ENCODE assay signal across 9 cellular contexts in the genomic region with DNA sequence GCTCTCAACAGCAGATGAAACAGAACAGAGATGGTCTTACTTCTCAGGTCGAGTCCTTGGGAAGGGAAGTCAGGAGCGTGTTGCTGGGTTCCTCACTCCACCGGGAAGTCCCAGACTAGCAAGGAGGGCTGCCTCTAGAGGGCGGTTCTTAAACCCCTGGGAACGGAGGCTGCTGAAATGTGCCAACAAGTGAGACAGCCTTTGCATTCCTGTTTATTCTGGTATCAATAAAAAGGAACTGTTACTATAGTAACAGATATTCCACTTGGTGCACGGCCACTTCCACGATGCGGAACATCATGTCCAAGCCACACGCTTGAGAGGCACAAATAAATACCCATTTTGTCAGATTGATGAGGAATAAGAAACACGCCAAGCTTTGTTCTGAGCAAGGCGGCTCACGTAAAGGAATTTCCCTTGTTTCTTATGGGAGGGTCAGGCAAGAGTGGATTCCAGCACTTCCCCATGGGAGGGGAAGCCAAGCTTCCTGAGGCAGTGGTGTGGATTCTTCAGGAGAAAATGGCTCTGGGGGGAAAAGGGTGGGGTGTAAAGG. TPM values are rescaled to one million over a fixed set of nuclear protein-coding genes. Genes with fewer than 3 reads are reported as not detected.
DNase-seq lines count a peak whose midpoint lies in the region; ATAC-seq and TF ChIP-seq lines count a peak whose summit lies in the region.
"Had no signal": no experiment of that assay in that cellular context is flagged by ENCODE, and none has a peak within 500 bp of the region (broad histone marks: within the 10 kb centered on the region; RNA-seq: fewer than 3 reads in every experiment).

A gene with protein sequence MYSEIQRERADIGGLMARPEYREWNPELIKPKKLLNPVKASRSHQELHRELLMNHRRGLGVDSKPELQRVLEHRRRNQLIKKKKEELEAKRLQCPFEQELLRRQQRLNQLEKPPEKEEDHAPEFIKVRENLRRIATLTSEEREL (minus strand): TSS at position 123 of the 553 bp plus-strand sequence. CDS start 7,531 bp downstream, outside the sequence.

- TF ChIP-seq EP300 in Ishikawa (IDR thresholded peaks at IDR 0.05; ENCODE audit: borderline replicate concordance) (no peak), suprapubic skin (IDR thresholded peaks at IDR 0.05) (no peak)

- H3K9me3 Mint-ChIP-seq in activated T-helper 1 cell treated with anti-CD3 and anti-CD28 coated beads, Interleukin-12 subunit alpha, Interleukin-12 subunit beta, Interleukin-2, Interleukin-4 antibody, amounts not matched to agents 30 ng/mL and 10 ng/mL and 1 ng/mL, durations not matched to agents 14 hours and 24 hours and 36 hours, result no peaks in the 10 kb centered on the region
- H3K9me3 Mint-ChIP-seq: central memory CD8-positive, alpha-beta T cell had no signal

- intact Hi-C loops in right lobe of liver (cut with DNase I), result no loop called here
- intact Hi-C loops in activated T-helper 1 cell treated with anti-CD3 and anti-CD28 coated beads, Interleukin-12 subunit alpha, Interleukin-12 subunit beta, Interleukin-2, Interleukin-4 antibody, amounts not matched to agents 30 ng/mL and 10 ng/mL and 1 ng/mL, durations not matched to agents 14 hours and 24 hours and 36 hours (cut with micrococcal nuclease), result no loop called here

- H3K9me3 ChIP-seq in right lobe of liver, result no peaks in the 10 kb centered on the region
- no peaks in the 10 kb centered on the region for H3K9me3 ChIP-seq in suprapubic skin

- no peaks in the 10 kb centered on the region for H3K4me1 Mint-ChIP-seq in activated T-helper 1 cell treated with anti-CD3 and anti-CD28 coated beads, Interleukin-12 subunit alpha, Interleukin-12 subunit beta, Interleukin-2, Interleukin-4 antibody, amounts not matched to agents 30 ng/mL and 10 ng/mL and 1 ng/mL, durations not matched to agents 14 hours and 24 hours and 36 hours (ENCODE audit: low read depth)
- H3K4me1 Mint-ChIP-seq: central memory CD8-positive, alpha-beta T cell had no signal

- WGBS in right lobe of liver (ENCODE audit: insufficient coverage, low coverage, low lambda C conversion rate, missing lambda C conversion rate), result 60% methylated on average over 11 of the region's 12 CpGs
- WGBS in suprapubic skin, result 9% methylated on average over 12 of the region's 12 CpGs

- H3K4me1 ChIP-seq in right lobe of liver, result no peaks in the 10 kb centered on the region
- peaks cover 37% of the 10 kb centered on the region for H3K4me1 ChIP-seq in suprapubic skin

- peak; percentile 38 for DNase-seq in epithelial cell of esophagus (ENCODE audit: low read depth)
- DNase-seq in right lobe of liver, result no peak
- peak; percentile 81 to 83 for DNase-seq in suprapubic skin (ENCODE audit: low spot score in 2 of 2)
- DNase-seq in activated T-helper 1 cell treated with anti-CD3 and anti-CD28 coated beads, Interleukin-12 subunit alpha, Interleukin-12 subunit beta, Interleukin-2, Interleukin-4 antibody, amounts not matched to agents 30 ng/mL and 10 ng/mL and 1 ng/mL, durations not matched to agents 14 hours and 24 hours and 36 hours (ENCODE audit: low spot score), result no peak
- DNase-seq in KG1 (lab: John Stamatoyannopoulos, UW), result no peak

- H3K27me3 ChIP-seq in right lobe of liver, result no peaks in the 10 kb centered on the region
- no peaks in the 10 kb centered on the region for H3K27me3 ChIP-seq in suprapubic skin

- H3K27me3 Mint-ChIP-seq in activated T-helper 1 cell treated with anti-CD3 and anti-CD28 coated beads, Interleukin-12 subunit alpha, Interleukin-12 subunit beta, Interleukin-2, Interleukin-4 antibody, amounts not matched to agents 30 ng/mL and 10 ng/mL and 1 ng/mL, durations not matched to agents 14 hours and 24 hours and 36 hours (ENCODE audit: insufficient read depth), result peaks cover 16% of the 10 kb centered on the region

- no peak within 1 kb of the TSS for H3K27ac Mint-ChIP-seq in activated T-helper 1 cell treated with anti-CD3 and anti-CD28 coated beads, Interleukin-12 subunit alpha, Interleukin-12 subunit beta, Interleukin-2, Interleukin-4 antibody, amounts not matched to agents 30 ng/mL and 10 ng/mL and 1 ng/mL, durations not matched to agents 14 hours and 24 hours and 36 hours

- TF ChIP-seq CTCF in epithelial cell of esophagus (IDR thresholded peaks at IDR 0.05; ENCODE audit: insufficient read depth, low read depth, low read length, missing control alignments) (peak; percentile 21), right lobe of liver (IDR thresholded peaks at IDR 0.05) (no peak), suprapubic skin (IDR thresholded peaks at IDR 0.05) (no peak)

- H3K27ac ChIP-seq in right lobe of liver, result peak within 1 kb of the TSS in 1 of 3 donors; percentile 20
- H3K27ac ChIP-seq in suprapubic skin, result peak within 1 kb of the TSS; percentile 78

- H3K36me3 ChIP-seq in right lobe of liver, result no peaks in the 10 kb centered on the region
- no peaks in the 10 kb centered on the region for H3K36me3 ChIP-seq in suprapubic skin

- no peaks in the 10 kb centered on the region for H3K36me3 Mint-ChIP-seq in activated T-helper 1 cell treated with anti-CD3 and anti-CD28 coated beads, Interleukin-12 subunit alpha, Interleukin-12 subunit beta, Interleukin-2, Interleukin-4 antibody, amounts not matched to agents 30 ng/mL and 10 ng/mL and 1 ng/mL, durations not matched to agents 14 hours and 24 hours and 36 hours (ENCODE audit: low read depth)

- no peak within 1 kb of the TSS for H3K4me3 ChIP-seq in epithelial cell of esophagus (ENCODE audit: low read length)
- no peak within 1 kb of the TSS for H3K4me3 ChIP-seq in right lobe of liver
- H3K4me3 ChIP-seq in suprapubic skin, result peak within 1 kb of the TSS; percentile 36

- ATAC-seq in right lobe of liver, result peak; percentile 26 to 68 (median 60)
- no peak for ATAC-seq in HG03139 (IDR thresholded peaks at IDR 0.05; ENCODE audit: unreplicated experiment)
- ATAC-seq in GM18907 (IDR thresholded peaks at IDR 0.05; ENCODE audit: unreplicated experiment), result no peak

- TF ChIP-seq RAD21 in Ishikawa (IDR thresholded peaks at IDR 0.05; ENCODE audit: low read depth), result no peak

- TF ChIP-seq POLR2A in right lobe of liver (IDR thresholded peaks at IDR 0.05) (no peak), suprapubic skin (IDR thresholded peaks at IDR 0.05) (peak; percentile 33 to 52)

- no peak within 1 kb of the TSS for H3K4me3 Mint-ChIP-seq in activated T-helper 1 cell treated with anti-CD3 and anti-CD28 coated beads, Interleukin-12 subunit alpha, Interleukin-12 subunit beta, Interleukin-2, Interleukin-4 antibody, amounts not matched to agents 30 ng/mL and 10 ng/mL and 1 ng/mL, durations not matched to agents 14 hours and 24 hours and 36 hours
- H3K4me3 Mint-ChIP-seq: central memory CD8-positive, alpha-beta T cell had no signal

TF ChIP-seq in Ishikawa, 13 proteins besides CTCF, POLR2A, EP300 and RAD21:
- TF ChIP-seq TEAD4 (IDR thresholded peaks at IDR 0.05) (peak; percentile 42; the same call in 1 of the 2 replicates), NFIC (IDR thresholded peaks at IDR 0.05) (0 out of 2 replicates have a peak, but pooled peaks have one; percentile 23), CREB1 (IDR thresholded peaks at IDR 0.05; ENCODE audit: low read depth) (no peak)

RNA-seq across cellular contexts. Expression of the gene that starts here (rescaled TPM):
- 1 to 10 TPM in 3 of 6 experiments, under 1 TPM in 3; 0.33 to 3.6 (median 1.6) TPM for total RNA-seq in right lobe of liver
- 10 to 100 TPM; 18.1 to 33.4 (median 24.6) TPM for total RNA-seq in suprapubic skin
- total RNA-seq in activated T-helper 1 cell treated with anti-CD3 and anti-CD28 coated beads, Interleukin-12 subunit alpha, Interleukin-12 subunit beta, Interleukin-2, Interleukin-4 antibody, amounts not matched to agents 30 ng/mL and 10 ng/mL and 1 ng/mL, durations not matched to agents 14 hours and 24 hours and 36 hours, result not detected in 2 replicates

Comparison
In these comparisons a context has a peak if more than half of its experiments do, and no peak if none do; other contexts are left out.
1. RNA of the gene that starts here (total RNA-seq): 18.1 to 33.4 TPM in suprapubic skin; 0.33 to 3.6 TPM in right lobe of liver and not detected in activated T-helper 1 cell treated with anti-CD3 and anti-CD28 coated beads, Interleukin-12 subunit alpha, Interleukin-12 subunit beta, Interleukin-2, Interleukin-4 antibody, amounts not matched to agents 30 ng/mL and 10 ng/mL and 1 ng/mL, durations not matched to agents 14 hours and 24 hours and 36 hours; every median in the first group is over 4 times any median in the second.
2. DNase-seq: peak in epithelial cell of esophagus (single experiment) and suprapubic skin (2 of 2); none in right lobe of liver (0 of 3), activated T-helper 1 cell treated with anti-CD3 and anti-CD28 coated beads, Interleukin-12 subunit alpha, Interleukin-12 subunit beta, Interleukin-2, Interleukin-4 antibody, amounts not matched to agents 30 ng/mL and 10 ng/mL and 1 ng/mL, durations not matched to agents 14 hours and 24 hours and 36 hours (single experiment) and KG1 (single experiment).
3. ATAC-seq: peak in right lobe of liver (4 of 4); none in HG03139 (single experiment) and GM18907 (single experiment).